In the genomic region with DNA sequence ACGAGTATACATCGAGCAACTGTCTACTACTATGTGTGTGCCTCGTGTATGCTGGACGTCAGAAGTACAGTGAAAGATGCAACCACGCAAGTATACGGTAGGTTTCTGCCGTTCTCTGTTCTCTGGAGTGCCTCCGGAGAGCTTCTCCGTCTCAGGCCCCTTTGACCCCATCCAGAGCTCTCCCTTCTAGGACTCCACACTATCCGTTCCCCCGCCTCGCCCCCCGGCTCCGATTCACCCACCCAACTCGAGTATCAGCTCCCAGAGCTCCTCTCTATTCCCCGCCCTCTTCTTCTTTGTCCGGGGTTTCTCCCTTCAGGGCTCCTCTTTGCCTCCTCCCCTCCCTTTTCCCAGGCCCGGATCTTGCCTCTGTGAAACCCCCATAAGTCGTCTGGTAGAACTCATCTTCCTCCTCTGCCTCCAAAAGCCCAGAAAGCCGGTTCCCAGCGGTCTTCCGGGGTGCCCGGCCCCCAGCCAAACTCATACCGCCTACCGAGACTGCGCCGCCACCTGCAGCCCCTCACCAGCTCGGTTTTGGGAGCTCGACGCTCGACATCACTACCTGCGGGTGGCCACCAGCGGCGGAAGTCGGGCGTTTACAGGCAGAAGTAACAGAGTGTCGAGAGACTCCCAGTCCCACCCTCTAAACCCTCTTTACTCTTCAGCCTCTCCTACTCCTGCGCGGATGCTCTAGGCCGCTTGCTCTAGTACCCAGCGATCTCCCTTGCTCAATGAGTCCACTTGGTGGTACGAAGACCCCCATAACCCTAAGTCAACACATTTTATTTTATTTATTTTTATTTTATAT, we compare ENCODE assay signal across 8 cellular contexts. TPM values are rescaled to one million over a fixed set of nuclear protein-coding genes. Genes with fewer than 3 reads are reported as not detected.
DNase-seq lines count a peak whose midpoint lies in the region; ATAC-seq and TF ChIP-seq lines count a peak whose summit lies in the region.

A gene with protein sequence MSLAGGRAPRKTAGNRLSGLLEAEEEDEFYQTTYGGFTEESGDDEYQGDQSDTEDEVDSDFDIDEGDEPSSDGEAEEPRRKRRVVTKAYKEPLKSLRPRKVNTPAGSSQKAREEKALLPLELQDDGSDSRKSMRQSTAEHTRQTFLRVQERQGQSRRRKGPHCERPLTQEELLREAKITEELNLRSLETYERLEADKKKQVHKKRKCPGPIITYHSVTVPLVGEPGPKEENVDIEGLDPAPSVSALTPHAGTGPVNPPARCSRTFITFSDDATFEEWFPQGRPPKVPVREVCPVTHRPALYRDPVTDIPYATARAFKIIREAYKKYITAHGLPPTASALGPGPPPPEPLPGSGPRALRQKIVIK (minus strand): TSS at position 560 of the 808 bp plus-strand sequence. CDS start 76 bp downstream, at position 484.

- peak within 1 kb of the TSS; percentile 89 to 92 for H3K4me3 ChIP-seq in cardiac fibroblast (replicated peaks in 1 of 2; ENCODE audit: low read depth in 2 of 2, low read length in 2 of 2)

- H3K4me1 Mint-ChIP-seq in activated B cell treated with CpG ODN at 0.5 μM for 24 hours: peaks cover 34% of the 10 kb centered on the region

- H3K27me3 Mint-ChIP-seq in activated B cell treated with CpG ODN at 0.5 μM for 24 hours: no peaks in the 10 kb centered on the region

- intact Hi-C loops in activated B cell treated with CpG ODN at 0.5 μM for 24 hours (cut with micrococcal nuclease): loop anchor here (1.0 to 10.0 kb wide), 5 partner anchors 8 to 805 kb away; a partner anchor contains a TSS

- H3K36me3 Mint-ChIP-seq in activated B cell treated with CpG ODN at 0.5 μM for 24 hours (ENCODE audit: low read depth): peaks cover 18% of the 10 kb centered on the region

- H3K4me3 Mint-ChIP-seq in activated B cell treated with CpG ODN at 0.5 μM for 24 hours: peak within 1 kb of the TSS; percentile 100

- TF ChIP-seq POLR2A in GM18951 (IDR thresholded peaks at IDR 0.05; ENCODE audit: extremely low read depth, insufficient read depth, insufficient read length): peak; percentile 85

- DNase-seq in AG08395 (ENCODE audit: low spot score) (peak; percentile 91), NCI-H345 treated with DMSO at 0.1 percent for 48 hours (lab: John Stamatoyannopoulos, UW; ENCODE audit: unreplicated experiment) (peak; percentile 99), activated B cell treated with CpG ODN at 0.5 μM for 24 hours (peak; percentile 73), cardiac fibroblast (ENCODE audit: low read depth in 2 of 2) (peak; percentile 91 to 92), inferior parietal cortex (ENCODE audit: extremely low spot score) (peak; percentile 89)
- peak; percentile 74 to 78 for DNase-seq in stimulated activated CD4-positive, alpha-beta T cell treated with anti-CD3 and anti-CD28 coated beads, Interleukin-12 subunit alpha, Interleukin-12 subunit beta, amount 100 ng/mL, for 24 hours (ENCODE audit: low read depth in 2 of 2)

- peak within 1 kb of the TSS; percentile 99 for H3K27ac Mint-ChIP-seq in activated B cell treated with CpG ODN at 0.5 μM for 24 hours

- CTCF ChIA-PET in activated B cell treated with CpG ODN at 0.5 μM for 24 hours (lab: Charles Lee): interaction anchor here (0.7 to 1.2 kb wide), 4 partner anchors 62 to 150 kb away, joined by 3 to 5 read pairs (median 4); no protein-coding TSS in a partner anchor

- H3K9me3 Mint-ChIP-seq in activated B cell treated with CpG ODN at 0.5 μM for 24 hours: no peaks in the 10 kb centered on the region

- TF ChIP-seq CTCF in activated B cell treated with CpG ODN at 0.5 μM for 24 hours (IDR thresholded peaks at IDR 0.05): no peak
- TF ChIP-seq CTCF in cardiac fibroblast (IDR thresholded peaks at IDR 0.05; ENCODE audit: low read depth, low read length): no peak

- POLR2A ChIA-PET in activated B cell treated with CpG ODN at 0.5 μM for 24 hours (lab: Charles Lee): interaction anchor here (0.5 to 2.2 kb wide), 36 partner anchors 9 to 1066 kb away, joined by 3 to 29 read pairs (median 5); a partner anchor contains a TSS

- ATAC-seq in HG03175 (IDR thresholded peaks at IDR 0.05; ENCODE audit: unreplicated experiment) (peak; percentile 89), activated B cell treated with CpG ODN at 0.5 μM for 24 hours (ENCODE audit: low read depth) (peak; percentile 93)

- in situ Hi-C loops in GM18951 (cut with MboI; ENCODE audit: low sequenced_read_pairs, unreplicated experiment): no loop called here

RNA-seq across cellular contexts. Expression of the gene that starts here (rescaled TPM):
- total RNA-seq in activated B cell treated with CpG ODN at 0.5 μM for 24 hours: 58.8 and 72.1 TPM in 2 replicates

Comparison
In these comparisons a context has a peak if more than half of its experiments do, and no peak if none do; other contexts are left out.
1. Peak in every context shown above with its lines: DNase-seq, ATAC-seq and H3K4me3 ChIP-seq.